In the genomic region with DNA sequence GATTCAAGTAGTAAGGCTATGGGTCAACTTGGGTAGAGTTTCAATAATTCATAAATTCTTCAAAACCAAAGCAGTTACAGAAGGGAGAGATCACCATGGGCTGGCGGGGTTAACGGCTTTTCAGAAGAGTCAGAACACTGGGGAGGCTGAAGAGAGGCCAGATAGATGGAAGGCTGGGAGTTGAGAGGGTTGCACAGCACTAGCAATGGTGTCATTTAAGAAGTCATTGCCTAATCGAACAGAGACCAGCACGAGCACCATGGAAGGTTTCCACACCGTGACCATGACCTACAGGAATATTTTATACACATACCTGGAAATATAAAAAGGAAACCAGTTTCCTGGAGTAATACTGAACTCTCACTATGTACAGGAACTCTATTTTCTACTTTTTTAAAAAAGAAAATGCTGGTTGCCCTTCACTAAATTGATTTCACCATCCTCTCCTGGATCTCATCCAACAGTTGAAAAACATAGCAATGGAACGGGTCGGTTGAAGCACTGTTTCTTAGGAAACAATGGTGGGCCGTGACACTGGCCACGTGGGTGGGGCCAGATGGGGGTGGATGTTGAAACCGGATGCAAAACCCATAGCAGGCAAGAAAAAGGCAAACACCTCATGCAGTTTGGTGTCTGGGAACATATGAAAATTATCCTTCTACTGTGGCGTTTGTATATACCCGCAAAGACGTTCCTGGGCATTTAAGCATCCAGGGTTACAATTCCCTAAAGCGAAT, we compare ENCODE assay signal across 1 cellular context.
TF ChIP-seq lines count a peak whose summit lies in the region.

No MANE protein-coding gene starts in this region.

TF ChIP-seq in HepG2, 621 proteins besides CTCF, POLR2A, EP300 and RAD21 (continued from another document):
- TF ChIP-seq ZNF142 (CRISPR knock-in tag; IDR thresholded peaks at IDR 0.05), result no peak
- no peak for TF ChIP-seq SMC3 (IDR thresholded peaks at IDR 0.05; ENCODE audit: low read length)
- peak; percentile 52; the same call in 1 of the 2 replicates for TF ChIP-seq ZNF644 (CRISPR knock-in tag; IDR thresholded peaks at IDR 0.05; ENCODE audit: low read depth)
- TF ChIP-seq SP4 (CRISPR knock-in tag; IDR thresholded peaks at IDR 0.05), result no peak
- TF ChIP-seq ATF6 (CRISPR knock-in tag; conservative IDR thresholded peaks at IDR 0.05), result no peak
- TF ChIP-seq TCF7 (IDR thresholded peaks at IDR 0.05; ENCODE audit: low read depth), result no peak
- TF ChIP-seq ZNF335 (CRISPR knock-in tag; IDR thresholded peaks at IDR 0.05), result no peak
- no peak for TF ChIP-seq TAF15 (IDR thresholded peaks at IDR 0.05; ENCODE audit: low read depth, low read length, poor library complexity, severe bottlenecking)
